In genomic region chr12:56714431-56714929, GRCh38 we compare ENCODE assay signal across 23 cellular contexts. TPM values are rescaled to one million over a fixed set of nuclear protein-coding genes. Genes with fewer than 3 reads are reported as not detected.
A peak's percentile ranks its signal among the peaks of the same experiment; 100 is the strongest.
DNase-seq lines count a peak whose midpoint lies in the region; ATAC-seq, FAIRE-seq and TF ChIP-seq lines count a peak whose summit lies in the region.
"Had no signal": no experiment of that assay in that cellular context is flagged by ENCODE, and none has a peak within 500 bp of the region (broad histone marks: within the 10 kb centered on the region; RNA-seq: fewer than 3 reads in every experiment).

No MANE protein-coding gene starts in this region.

- FAIRE-seq in GM12878 (lab: Jason Lieb, UNC), result peak; percentile 57
- FAIRE-seq: H54 had no signal

- H3K79me2 ChIP-seq in GM23338 (replicated peaks; ENCODE audit: insufficient read depth) (peaks cover 42% of the 10 kb centered on the region), GM12878 (ENCODE audit: control insufficient read depth, insufficient read depth, low read length) (peaks cover 41% of the 10 kb centered on the region)

- DNase-seq in activated T-cell treated with anti-CD3 and anti-CD28 coated beads, Interleukin-2, amount 50 U/mL, for 72 hours, result no peak
- DNase-seq in activated T-cell treated with anti-CD3 and anti-CD28 coated beads for 4 hours, result no peak
- no peak for DNase-seq in GM23338 (ENCODE audit: low spot score)
- no peak for DNase-seq in GM12878 (ENCODE audit: low read depth, low spot score)
- DNase-seq in progenitor cell of endocrine pancreas (ENCODE audit: low spot score, unreplicated experiment), result no peak
- no peak for DNase-seq in GM10248 (ENCODE audit: extremely low spot score)
- DNase-seq: ACHN; activated CD4-positive, alpha-beta T cell treated with anti-CD3 and anti-CD28 coated beads, Interleukin-2, amount 10 ng/mL, durations not matched to agents 24 days and 14 days; head of caudate nucleus; left cardiac atrium; MG63; NCI-H1436 treated with DMSO at 0.1 percent for 48 hours; NCI-H524; RPMI8226; T-helper 2 cell; upper lobe of right lung had no signal

- RAD21 ChIA-PET in GM12878 (lab: Charles Lee; ENCODE audit: unreplicated experiment), result interaction anchor here (0.8 kb wide), 1 partner anchor 11 kb away, joined by 3 read pairs; the partner anchor contains the start of gene NACA

- no peaks in the 10 kb centered on the region for H3K27me3 Mint-ChIP-seq in activated T-cell treated with anti-CD3 and anti-CD28 coated beads, Interleukin-2, amount 50 U/mL, for 72 hours (ENCODE audit: low read depth)
- H3K27me3 Mint-ChIP-seq in GM23338 (ENCODE audit: insufficient read depth, low read depth, poor library complexity) (peaks cover 13% of the 10 kb centered on the region), progenitor cell of endocrine pancreas (no peaks in the 10 kb centered on the region)
- H3K27me3 Mint-ChIP-seq: activated CD4-positive, alpha-beta T cell treated with anti-CD3 and anti-CD28 coated beads, Interleukin-2, amount 10 ng/mL, durations not matched to agents 24 days and 14 days; IgD-negative memory B cell had no signal

- H3K4me3 Mint-ChIP-seq in activated T-cell treated with anti-CD3 and anti-CD28 coated beads, Interleukin-2, amount 50 U/mL, for 72 hours, result no peak overlapping the region
- H3K4me3 Mint-ChIP-seq in GM23338 (no peak overlapping the region), progenitor cell of endocrine pancreas (ENCODE audit: low read depth) (no peak overlapping the region)
- H3K4me3 Mint-ChIP-seq: activated CD4-positive, alpha-beta T cell treated with anti-CD3 and anti-CD28 coated beads, Interleukin-2, amount 10 ng/mL, durations not matched to agents 24 days and 14 days had no signal

- no peak for ATAC-seq in activated T-cell treated with anti-CD3 and anti-CD28 coated beads, Interleukin-2, amount 50 U/mL, for 72 hours (replicated peaks in 1 of 2)
- no peak for ATAC-seq in GM23338
- no peak for ATAC-seq in GM12878
- ATAC-seq in GM21737 (IDR thresholded peaks at IDR 0.05; ENCODE audit: unreplicated experiment), result no peak
- ATAC-seq in GM21367 (IDR thresholded peaks at IDR 0.05; ENCODE audit: unreplicated experiment), result no peak
- ATAC-seq: left cardiac atrium, sciatic nerve, upper lobe of right lung had no signal

- TF ChIP-seq EP300 in GM12878 (IDR thresholded peaks at IDR 0.05; ENCODE audit: borderline replicate concordance in 1 of 2, control insufficient read depth in 1 of 2, low read depth in 2 of 2, low read length in 2 of 2), result no peak

- SMC1A ChIA-PET in GM12878 (lab: Charles Lee; ENCODE audit: uncharacterized antibody, unreplicated experiment), result no interaction called here

- no peak for TF ChIP-seq POLR2A in GM12878 (IDR thresholded peaks at IDR 0.05; ENCODE audit: low read depth, low read length)

- H3F3A ChIP-seq in GM23338 (replicated peaks; ENCODE audit: low read depth), result peaks cover 48% of the 10 kb centered on the region

- POLR2A ChIA-PET in GM12878 (lab: Charles Lee), result interaction anchor here (1.0 to 1.2 kb wide), 2 partner anchors 9 to 22 kb away, joined by 3 to 7 read pairs; no protein-coding TSS in a partner anchor
- POLR2A ChIA-PET in GM10248 (lab: Yijun Ruan, JAX), result no interaction called here

- peak overlapping the region; percentile 83 for H3K27ac Mint-ChIP-seq in activated T-cell treated with anti-CD3 and anti-CD28 coated beads, Interleukin-2, amount 50 U/mL, for 72 hours
- H3K27ac Mint-ChIP-seq in GM23338 (no peak overlapping the region), progenitor cell of endocrine pancreas (peak overlapping the region; percentile 66)
- H3K27ac Mint-ChIP-seq: activated CD4-positive, alpha-beta T cell treated with anti-CD3 and anti-CD28 coated beads, Interleukin-2, amount 10 ng/mL, durations not matched to agents 24 days and 14 days had no signal

- BruUV-seq in GM12878 (replicated peaks; lab: Mats Ljungman, UMichigan), result no TSS peak

- H3K4me2 ChIP-seq in GM23338, result no peak overlapping the region
- no peak overlapping the region for H3K4me2 ChIP-seq in GM12878 (ENCODE audit: control insufficient read depth, insufficient read depth)

- H3K9ac ChIP-seq in GM12878 (ENCODE audit: control insufficient read depth, insufficient read depth, low read length), result no peak overlapping the region

- peaks cover 35% of the 10 kb centered on the region for H3K4me1 Mint-ChIP-seq in activated T-cell treated with anti-CD3 and anti-CD28 coated beads, Interleukin-2, amount 50 U/mL, for 72 hours (ENCODE audit: low read depth)
- H3K4me1 Mint-ChIP-seq in GM23338 (peaks cover 29% of the 10 kb centered on the region), progenitor cell of endocrine pancreas (ENCODE audit: low read depth) (peaks cover 27% of the 10 kb centered on the region)

- H3K4me3 ChIP-seq in GM23338 (no peak overlapping the region), GM12878 (no peak overlapping the region)
- H3K4me3 ChIP-seq: BLaER1 treated with 17β-estradiol and CSF1 and Interleukin-3, amounts not matched to agents 10 nM and 100 nM; MG63; ovary; upper lobe of right lung had no signal

- H3K36me3 ChIP-seq in GM23338 (ENCODE audit: insufficient read depth) (peaks cover 46% of the 10 kb centered on the region), GM12878 (ENCODE audit: control insufficient read depth in 2 of 2, insufficient read depth in 2 of 2, low read length in 1 of 2) (peaks cover 21 to 34% of the 10 kb centered on the region in 2 experiments)
- H3K36me3 ChIP-seq: ovary had no signal

- H3K27ac ChIP-seq in GM23338 (ENCODE audit: low read depth) (peak overlapping the region; percentile 65; the same call in 1 of the 2 replicates), GM12878 (ENCODE audit: control insufficient read depth, insufficient read depth) (no peak overlapping the region)
- H3K27ac ChIP-seq: BLaER1 treated with 17β-estradiol and CSF1 and Interleukin-3, amounts not matched to agents 10 nM and 100 nM; ovary; upper lobe of right lung had no signal

- intact Hi-C loops in GM12878 (cut with micrococcal nuclease; ENCODE audit: unreplicated experiment), result no loop called here

- no peaks in the 10 kb centered on the region for H3K9me3 Mint-ChIP-seq in activated T-cell treated with anti-CD3 and anti-CD28 coated beads, Interleukin-2, amount 50 U/mL, for 72 hours
- H3K9me3 Mint-ChIP-seq in GM23338 (no peaks in the 10 kb centered on the region), progenitor cell of endocrine pancreas (ENCODE audit: low read depth) (no peaks in the 10 kb centered on the region)
- H3K9me3 Mint-ChIP-seq: activated CD4-positive, alpha-beta T cell treated with anti-CD3 and anti-CD28 coated beads, Interleukin-2, amount 10 ng/mL, durations not matched to agents 24 days and 14 days; IgD-negative memory B cell had no signal

- in situ Hi-C loops in GM12878 (cut with MboI), result no loop called here

- 100% methylated on average over 2 of the region's 2 CpGs for WGBS in GM12878 (ENCODE audit: insufficient coverage, insufficient replicate concordance, low lambda C conversion rate, missing lambda C conversion rate)

- CTCF ChIA-PET in GM12878 (lab: Yijun Ruan, JAX), result no interaction called here
- CTCF ChIA-PET in GM10248 (lab: Yijun Ruan, JAX), result interaction anchor here (0.8 to 1.0 kb wide), 2 partner anchors 9 kb away, joined by 3 read pairs; no protein-coding TSS in a partner anchor

- H3K9me2 ChIP-seq in GM23338 (ENCODE audit: insufficient read depth), result no peaks in the 10 kb centered on the region

- no peaks in the 10 kb centered on the region for H3K27me3 ChIP-seq in GM23338 (ENCODE audit: insufficient read depth)
- H3K27me3 ChIP-seq in GM12878 (replicated peaks in 1 of 2; ENCODE audit: control insufficient read depth in 2 of 2, insufficient read depth in 2 of 2, low read length in 1 of 2), result no peaks in the 10 kb centered on the region
- H3K27me3 ChIP-seq: BLaER1 treated with 17β-estradiol and CSF1 and Interleukin-3, amounts not matched to agents 10 nM and 100 nM; MG63; ovary; upper lobe of right lung had no signal

- H2AFZ ChIP-seq in GM23338 (no peak overlapping the region), GM12878 (ENCODE audit: control insufficient read depth, low read depth, low read length) (no peak overlapping the region)

- TF ChIP-seq RAD21 in GM12878 (IDR thresholded peaks at IDR 0.05; ENCODE audit: insufficient read depth, low read depth, low read length), result no peak

- TF ChIP-seq CTCF in GM23338 (conservative IDR thresholded peaks at IDR 0.05; ENCODE audit: low read depth in 2 of 2), result no peak
- no peak for TF ChIP-seq CTCF in GM12878 (IDR thresholded peaks at IDR 0.05 in 2 of 3, conservative IDR thresholded peaks at IDR 0.05 in 1 of 3; ENCODE audit: control insufficient read depth in 2 of 3, extremely low read depth in 1 of 3, insufficient read depth in 1 of 3, low read depth in 3 of 3, low read length in 3 of 3)
- TF ChIP-seq CTCF in progenitor cell of endocrine pancreas (IDR thresholded peaks at IDR 0.05; ENCODE audit: unreplicated experiment), result no peak
- no peak for TF ChIP-seq CTCF in GM10248 (IDR thresholded peaks at IDR 0.05; ENCODE audit: control extremely low read depth, extremely low read depth, low read depth, missing control alignments)

- H3K4me1 ChIP-seq in GM23338 (ENCODE audit: insufficient read depth), result peaks cover 16% of the 10 kb centered on the region
- peaks cover 17% of the 10 kb centered on the region; the same call in 1 of the 2 replicates for H3K4me1 ChIP-seq in GM12878 (ENCODE audit: control insufficient read depth, insufficient read depth, low read length)

- H3K9me3 ChIP-seq in GM12878 (replicated peaks; ENCODE audit: control insufficient read depth, insufficient read depth, low read length), result no peaks in the 10 kb centered on the region
- H3K9me3 ChIP-seq: BLaER1 treated with 17β-estradiol and CSF1 and Interleukin-3, amounts not matched to agents 10 nM and 100 nM; MG63; ovary; upper lobe of right lung had no signal

- H4K20me1 ChIP-seq in GM23338 (replicated peaks; ENCODE audit: insufficient read depth) (peaks cover 47% of the 10 kb centered on the region), GM12878 (ENCODE audit: control insufficient read depth, insufficient read depth) (peaks cover 21% of the 10 kb centered on the region)

- peaks cover 12 to 44% of the 10 kb centered on the region in 2 donors for H3K36me3 Mint-ChIP-seq in activated T-cell treated with anti-CD3 and anti-CD28 coated beads, Interleukin-2, amount 50 U/mL, for 72 hours (ENCODE audit: insufficient read depth in 2 of 2)
- H3K36me3 Mint-ChIP-seq in GM23338 (ENCODE audit: low read depth), result peaks cover 74% of the 10 kb centered on the region
- peaks cover 39% of the 10 kb centered on the region for H3K36me3 Mint-ChIP-seq in progenitor cell of endocrine pancreas (ENCODE audit: insufficient read depth)

RNA-seq across cellular contexts. Expression of gene NACA, which starts 10.6 kb away (rescaled TPM):
- total RNA-seq in activated T-cell treated with anti-CD3 and anti-CD28 coated beads, Interleukin-2, amount 50 U/mL, for 72 hours, result 100 to 1,000 TPM; 903 to 922 TPM
- total RNA-seq in GM23338 (2014; rRNA removed; shearing (Covaris generic)), result 1,081 and 1,279 TPM in 2 replicates
- 2,165 and 2,495 TPM in 2 replicates for polyA plus RNA-seq in GM23338 (2016; fragmentation: Nextera tagmentation; extraction: Ambion mirVana)
- total RNA-seq in GM12878 (2013; cell fraction: nucleolus; rRNA removed), result 193 and 207 TPM in 2 replicates
- 1,902 and 2,076 TPM in 2 replicates for total RNA-seq in GM12878 (2014; rRNA removed)
- total RNA-seq in GM12878 (2014; rRNA removed; fragmentation: Illumina TruSeq; extraction: Trizol), result 2,552 and 2,616 TPM in 2 replicates
- 1,181 and 1,218 TPM in 2 replicates for total RNA-seq in GM12878 (2021)
- polyA plus RNA-seq in GM12878 (2011; ENCODE audit: low read depth), result 4,087 TPM
- polyA plus RNA-seq in GM12878 (2011; rRNA removed), result 1,734 and 2,407 TPM in 2 replicates
- polyA plus RNA-seq in GM12878 (2011; cell fraction: cytosol; rRNA removed), result 666 and 668 TPM in 2 replicates
- polyA plus RNA-seq in GM12878 (2011; cell fraction: nucleus; rRNA removed), result 288 and 329 TPM in 2 replicates
- polyA plus RNA-seq in GM12878 (2012), result 2,659 and 2,949 TPM in 2 replicates
- 2,171 and 2,212 TPM in 2 replicates for polyA plus RNA-seq in GM12878 (2014; fragmentation: Illumina TruSeq; extraction: Trizol)
- polyA plus RNA-seq in GM12878 (2014; fragmentation: Nextera tagmentation; extraction: Ambion mirVana), result 1,000 to 10,000 TPM; 2,263 to 2,782 TPM
- 1,670 and 1,966 TPM in 2 replicates for polyA plus RNA-seq in GM12878 (2014; rRNA removed)
- 1,000 to 10,000 TPM; 1,525 to 1,529 TPM for polyA plus RNA-seq in GM12878 (2016; fragmentation: Nextera tagmentation; extraction: Ambion mirVana)
- polyA minus RNA-seq in GM12878 (2011; rRNA and poly(A)+ RNA removed), result 388 and 450 TPM in 2 replicates
- 193 and 205 TPM in 2 replicates for polyA minus RNA-seq in GM12878 (2011; cell fraction: cytosol; rRNA and poly(A)+ RNA removed)
- polyA minus RNA-seq in GM12878 (2011; cell fraction: nucleus; rRNA and poly(A)+ RNA removed), result 64.9 and 110 TPM in 2 replicates
- 811 and 841 TPM in 2 replicates for total RNA-seq in progenitor cell of endocrine pancreas

RNA-seq across cellular contexts. Expression of gene PTGES3, which starts 26.4 kb away (rescaled TPM):
- 100 to 1,000 TPM; 166 to 192 TPM for total RNA-seq in activated T-cell treated with anti-CD3 and anti-CD28 coated beads, Interleukin-2, amount 50 U/mL, for 72 hours
- total RNA-seq in GM23338 (2014; rRNA removed; shearing (Covaris generic)), result 334 and 453 TPM in 2 replicates
- polyA plus RNA-seq in GM23338 (2016; fragmentation: Nextera tagmentation; extraction: Ambion mirVana) (391 and 442 TPM in 2 replicates), GM12878 (2011; rRNA removed) (143 and 208 TPM in 2 replicates), GM12878 (2014; fragmentation: Illumina TruSeq; extraction: Trizol) (317 and 356 TPM in 2 replicates), GM12878 (2014; fragmentation: Nextera tagmentation; extraction: Ambion mirVana) (100 to 1,000 TPM; 117 to 186 TPM), GM12878 (2014; rRNA removed) (135 and 154 TPM in 2 replicates), GM12878 (2016; fragmentation: Nextera tagmentation; extraction: Ambion mirVana) (100 to 1,000 TPM; 509 to 520 TPM)
- total RNA-seq in GM12878 (2013; cell fraction: nucleolus; rRNA removed), result 55.1 and 58.8 TPM in 2 replicates
- total RNA-seq in GM12878 (2014; rRNA removed) (128 and 136 TPM in 2 replicates), GM12878 (2014; rRNA removed; fragmentation: Illumina TruSeq; extraction: Trizol) (160 and 164 TPM in 2 replicates), GM12878 (2021) (262 and 263 TPM in 2 replicates), progenitor cell of endocrine pancreas (231 and 234 TPM in 2 replicates)
- 117 TPM for polyA plus RNA-seq in GM12878 (2011; ENCODE audit: low read depth)
- 50.8 and 55.0 TPM in 2 replicates for polyA plus RNA-seq in GM12878 (2011; cell fraction: cytosol; rRNA removed)
- 69.1 and 79.0 TPM in 2 replicates for polyA plus RNA-seq in GM12878 (2011; cell fraction: nucleus; rRNA removed)
- polyA plus RNA-seq in GM12878 (2012), result 183 and 246 TPM in 2 replicates
- 47.4 and 60.2 TPM in 2 replicates for polyA minus RNA-seq in GM12878 (2011; rRNA and poly(A)+ RNA removed)
- polyA minus RNA-seq in GM12878 (2011; cell fraction: cytosol; rRNA and poly(A)+ RNA removed), result 74.6 and 80.4 TPM in 2 replicates
- polyA minus RNA-seq in GM12878 (2011; cell fraction: nucleus; rRNA and poly(A)+ RNA removed), result 26.0 and 48.0 TPM in 2 replicates

RNA-seq across cellular contexts. Expression of gene PRIM1, which starts 37.6 kb away (rescaled TPM):
- total RNA-seq in activated T-cell treated with anti-CD3 and anti-CD28 coated beads, Interleukin-2, amount 50 U/mL, for 72 hours, result 10 to 100 TPM; 84.5 to 96.4 TPM
- total RNA-seq in GM23338 (2014; rRNA removed; shearing (Covaris generic)), result 69.9 and 73.9 TPM in 2 replicates
- polyA plus RNA-seq in GM23338 (2016; fragmentation: Nextera tagmentation; extraction: Ambion mirVana) (65.6 and 67.9 TPM in 2 replicates), GM12878 (2011; rRNA removed) (42.1 and 64.4 TPM in 2 replicates), GM12878 (2014; fragmentation: Illumina TruSeq; extraction: Trizol) (59.8 and 71.5 TPM in 2 replicates), GM12878 (2014; fragmentation: Nextera tagmentation; extraction: Ambion mirVana) (10 to 100 TPM; 54.0 to 70.6 TPM), GM12878 (2014; rRNA removed) (25.8 and 35.2 TPM in 2 replicates), GM12878 (2016; fragmentation: Nextera tagmentation; extraction: Ambion mirVana) (10 to 100 TPM; 57.5 to 59.7 TPM)
- 64.0 and 74.2 TPM in 2 replicates for total RNA-seq in GM12878 (2013; cell fraction: nucleolus; rRNA removed)
- total RNA-seq in GM12878 (2014; rRNA removed) (27.1 and 40.1 TPM in 2 replicates), GM12878 (2014; rRNA removed; fragmentation: Illumina TruSeq; extraction: Trizol) (53.0 and 58.8 TPM in 2 replicates), GM12878 (2021) (29.8 and 31.0 TPM in 2 replicates), progenitor cell of endocrine pancreas (21.2 and 26.6 TPM in 2 replicates)
- 20.7 TPM for polyA plus RNA-seq in GM12878 (2011; ENCODE audit: low read depth)
- polyA plus RNA-seq in GM12878 (2011; cell fraction: cytosol; rRNA removed), result 26.7 and 31.3 TPM in 2 replicates
- 22.9 and 26.7 TPM in 2 replicates for polyA plus RNA-seq in GM12878 (2011; cell fraction: nucleus; rRNA removed)
- polyA plus RNA-seq in GM12878 (2012), result 18.6 and 27.7 TPM in 2 replicates
- 28.6 and 44.9 TPM in 2 replicates for polyA minus RNA-seq in GM12878 (2011; rRNA and poly(A)+ RNA removed)
- 9.7 and 13.9 TPM in 2 replicates for polyA minus RNA-seq in GM12878 (2011; cell fraction: cytosol; rRNA and poly(A)+ RNA removed)
- polyA minus RNA-seq in GM12878 (2011; cell fraction: nucleus; rRNA and poly(A)+ RNA removed), result 23.8 and 30.6 TPM in 2 replicates

RNA-seq across cellular contexts. Expression of gene HSD17B6, which starts 48.6 kb away (rescaled TPM):
- total RNA-seq in activated T-cell treated with anti-CD3 and anti-CD28 coated beads, Interleukin-2, amount 50 U/mL, for 72 hours, result 1 to 10 TPM; 6.6 to 7.3 TPM
- 4.3 and 10.3 TPM in 2 replicates for total RNA-seq in GM23338 (2014; rRNA removed; shearing (Covaris generic))
- polyA plus RNA-seq in GM23338 (2016; fragmentation: Nextera tagmentation; extraction: Ambion mirVana) (2.7 and 5.2 TPM in 2 replicates), GM12878 (2011; rRNA removed) (0.91 and 0.98 TPM in 2 replicates), GM12878 (2014; fragmentation: Illumina TruSeq; extraction: Trizol) (1.5 and 2.4 TPM in 2 replicates), GM12878 (2014; fragmentation: Nextera tagmentation; extraction: Ambion mirVana) (1 to 10 TPM; 2.0 to 2.1 TPM), GM12878 (2014; rRNA removed) (0.99 and 1.2 TPM in 2 replicates), GM12878 (2016; fragmentation: Nextera tagmentation; extraction: Ambion mirVana) (1 to 10 TPM; 1.9 to 2.2 TPM)
- 0.64 TPM in 1 of 2 replicates, not detected in the other for total RNA-seq in GM12878 (2013; cell fraction: nucleolus; rRNA removed)
- total RNA-seq in GM12878 (2014; rRNA removed) (0.90 and 1.6 TPM in 2 replicates), GM12878 (2014; rRNA removed; fragmentation: Illumina TruSeq; extraction: Trizol) (1.6 and 2.1 TPM in 2 replicates), GM12878 (2021) (2.1 and 3.2 TPM in 2 replicates), progenitor cell of endocrine pancreas (0.60 and 0.71 TPM in 2 replicates)
- polyA plus RNA-seq in GM12878 (2011; ENCODE audit: low read depth), result 0.52 TPM
- polyA plus RNA-seq in GM12878 (2011; cell fraction: cytosol; rRNA removed), result 0.64 and 0.80 TPM in 2 replicates
- 0.30 and 0.38 TPM in 2 replicates for polyA plus RNA-seq in GM12878 (2011; cell fraction: nucleus; rRNA removed)
- 0.54 and 1.00 TPM in 2 replicates for polyA plus RNA-seq in GM12878 (2012)
- polyA minus RNA-seq in GM12878 (2011; rRNA and poly(A)+ RNA removed), result 0.10 and 0.44 TPM in 2 replicates
- not detected in 2 replicates for polyA minus RNA-seq in GM12878 (2011; cell fraction: cytosol; rRNA and poly(A)+ RNA removed)
- not detected in 2 replicates for polyA minus RNA-seq in GM12878 (2011; cell fraction: nucleus; rRNA and poly(A)+ RNA removed)
